ENCODE assay signal across 12 cellular contexts in genomic region chr12:119423285-119423684, GRCh38.
DNase-seq lines count a peak whose midpoint lies in the region; ATAC-seq and TF ChIP-seq lines count a peak whose summit lies in the region.
"Had no signal": no experiment of that assay in that cellular context is flagged by ENCODE, and none has a peak within 500 bp of the region (broad histone marks: within the 10 kb centered on the region; RNA-seq: fewer than 3 reads in every experiment).

No MANE protein-coding gene starts in this region.

- ATAC-seq in GM23338, result peak; percentile 100

- no peak for TF ChIP-seq CTCF in GM23338 (conservative IDR thresholded peaks at IDR 0.05; ENCODE audit: low read depth in 2 of 2)

- no peaks in the 10 kb centered on the region for H3K36me3 Mint-ChIP-seq in GM23338 (ENCODE audit: low read depth)
- H3K36me3 Mint-ChIP-seq: activated CD4-positive, alpha-beta memory T cell treated with anti-CD3 and anti-CD28 coated beads for 36 hours had no signal

- no peaks in the 10 kb centered on the region for H3K27me3 ChIP-seq in GM23338 (ENCODE audit: insufficient read depth)
- no peaks in the 10 kb centered on the region for H3K27me3 ChIP-seq in iPS-15b (ENCODE audit: control insufficient read depth, insufficient read depth, low read length)
- H3K27me3 ChIP-seq: SJSA1 had no signal

- H3K9me2 ChIP-seq in GM23338 (ENCODE audit: insufficient read depth), result no peaks in the 10 kb centered on the region

- H3K9me3 ChIP-seq in iPS-15b (ENCODE audit: control insufficient read depth, insufficient read depth, low read length), result no peaks in the 10 kb centered on the region

- no peak overlapping the region for H3K4me2 ChIP-seq in GM23338

- no peaks in the 10 kb centered on the region for H3K9me3 Mint-ChIP-seq in GM23338
- H3K9me3 Mint-ChIP-seq: activated CD4-positive, alpha-beta memory T cell treated with anti-CD3 and anti-CD28 coated beads for 36 hours had no signal

- H3K27ac ChIP-seq in GM23338 (ENCODE audit: low read depth), result no peak overlapping the region
- H3K27ac ChIP-seq: SJSA1 had no signal

- H3K4me3 Mint-ChIP-seq in GM23338, result no peak overlapping the region
- H3K4me3 Mint-ChIP-seq: activated CD4-positive, alpha-beta memory T cell treated with anti-CD3 and anti-CD28 coated beads for 36 hours had no signal

- H3K27ac Mint-ChIP-seq in GM23338, result no peak overlapping the region
- H3K27ac Mint-ChIP-seq: activated CD4-positive, alpha-beta memory T cell treated with anti-CD3 and anti-CD28 coated beads for 36 hours had no signal

- peaks cover 4% of the 10 kb centered on the region; the same call in 2 of the 3 replicates for H3K4me1 Mint-ChIP-seq in GM23338

- H3K4me1 ChIP-seq in GM23338 (ENCODE audit: insufficient read depth), result no peaks in the 10 kb centered on the region
- peaks cover 3% of the 10 kb centered on the region for H3K4me1 ChIP-seq in iPS-15b (ENCODE audit: control insufficient read depth, insufficient read depth, low read length)
- H3K4me1 ChIP-seq: SJSA1 had no signal

- peak overlapping the region; percentile 52; the same call in 1 of the 2 replicates for H2AFZ ChIP-seq in GM23338

- no peaks in the 10 kb centered on the region for H3F3A ChIP-seq in GM23338 (replicated peaks; ENCODE audit: low read depth)

- H3K4me3 ChIP-seq in GM23338 (no peak overlapping the region), iPS-15b (ENCODE audit: low read depth, low read length) (peak overlapping the region; percentile 31)
- H3K4me3 ChIP-seq: SJSA1 had no signal

- peaks cover 5% of the 10 kb centered on the region for H3K27me3 Mint-ChIP-seq in GM23338 (ENCODE audit: insufficient read depth, low read depth, poor library complexity)

- H3K9ac ChIP-seq in iPS-15b (ENCODE audit: low read depth, low read length), result no peak overlapping the region

- DNase-seq in COLO668 (lab: John Stamatoyannopoulos, UW; ENCODE audit: unreplicated experiment), result peak; percentile 16
- peak; percentile 89 for DNase-seq in GM23338 (ENCODE audit: low spot score)
- peak; percentile 74 for DNase-seq in NCI-H82 (lab: John Stamatoyannopoulos, UW)
- DNase-seq in stimulated activated naive CD4-positive, alpha-beta T cell treated with Interleukin-2 at 50 U/mL for 16 hours (lab: John Stamatoyannopoulos, UW), result no peak
- no peak for DNase-seq in activated effector memory CD4-positive, alpha-beta T cell treated with Interleukin-2 at 50 U/mL for 16 hours
- DNase-seq in NCI-H226, result no peak
- DNase-seq: activated CD4-positive, alpha-beta memory T cell treated with anti-CD3 and anti-CD28 coated beads for 36 hours; AML-193; effector CD4-positive, alpha-beta T cell; NCI-H187 had no signal

- no peaks in the 10 kb centered on the region for H4K20me1 ChIP-seq in GM23338 (replicated peaks; ENCODE audit: insufficient read depth)

- no peaks in the 10 kb centered on the region for H3K79me2 ChIP-seq in GM23338 (replicated peaks; ENCODE audit: insufficient read depth)

- no peaks in the 10 kb centered on the region for H3K36me3 ChIP-seq in GM23338 (ENCODE audit: insufficient read depth)
- H3K36me3 ChIP-seq in iPS-15b (ENCODE audit: control insufficient read depth, insufficient read depth, low read length), result no peaks in the 10 kb centered on the region
- H3K36me3 ChIP-seq: SJSA1 had no signal

TF ChIP-seq in GM23338, 12 proteins besides CTCF, POLR2A, EP300 and RAD21:
- TF ChIP-seq NANOG (IDR thresholded peaks at IDR 0.05; ENCODE audit: borderline replicate concordance), result no peak
- TF ChIP-seq, protein P1, sequence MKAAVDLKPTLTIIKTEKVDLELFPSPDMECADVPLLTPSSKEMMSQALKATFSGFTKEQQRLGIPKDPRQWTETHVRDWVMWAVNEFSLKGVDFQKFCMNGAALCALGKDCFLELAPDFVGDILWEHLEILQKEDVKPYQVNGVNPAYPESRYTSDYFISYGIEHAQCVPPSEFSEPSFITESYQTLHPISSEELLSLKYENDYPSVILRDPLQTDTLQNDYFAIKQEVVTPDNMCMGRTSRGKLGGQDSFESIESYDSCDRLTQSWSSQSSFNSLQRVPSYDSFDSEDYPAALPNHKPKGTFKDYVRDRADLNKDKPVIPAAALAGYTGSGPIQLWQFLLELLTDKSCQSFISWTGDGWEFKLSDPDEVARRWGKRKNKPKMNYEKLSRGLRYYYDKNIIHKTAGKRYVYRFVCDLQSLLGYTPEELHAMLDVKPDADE (IDR thresholded peaks at IDR 0.05), result peak; percentile 74; the same call in 1 of the 2 replicates
- 0 out of 2 replicates have a peak, but pooled peaks have one; percentile 27 for TF ChIP-seq POLR2AphosphoS5 (IDR thresholded peaks at IDR 0.05; ENCODE audit: low read depth)

Comparison
In these comparisons a context has a peak if more than half of its experiments do, and no peak if none do; other contexts are left out.
1. DNase-seq: peak in COLO668 (single experiment), GM23338 (single experiment) and NCI-H82 (single experiment); none in stimulated activated naive CD4-positive, alpha-beta T cell treated with Interleukin-2 at 50 U/mL for 16 hours (single experiment), activated effector memory CD4-positive, alpha-beta T cell treated with Interleukin-2 at 50 U/mL for 16 hours (single experiment) and NCI-H226 (single experiment).